In genomic region chr22:37071850-37072592, GRCh38 we compare ENCODE assay signal across 10 cellular contexts. TPM values are rescaled to one million over a fixed set of nuclear protein-coding genes. Genes with fewer than 3 reads are reported as not detected.
"Had no signal": no experiment of that assay in that cellular context is flagged by ENCODE, and none has a peak within 500 bp of the region (broad histone marks: within the 10 kb centered on the region; RNA-seq: fewer than 3 reads in every experiment).

No MANE protein-coding gene starts in this region.

RNA-seq across cellular contexts. Expression of gene TMPRSS6, which starts 37.5 kb away (rescaled TPM):
- total RNA-seq: mammary epithelial cell, omental fat pad, pulmonary artery endothelial cell, renal cortical epithelial cell, right atrium auricular region, skeletal muscle tissue, smooth muscle cell, tibial nerve, vagina had no signal
- polyA plus RNA-seq: mammary epithelial cell, smooth muscle cell had no signal

RNA-seq across cellular contexts. Expression of gene TST, which starts 52.8 kb away (rescaled TPM):
- total RNA-seq: naive thymus-derived CD8-positive, alpha-beta T cell had no signal
